Comparison of ENCODE assay signal across 9 cellular contexts in genomic region chr1:44950434-44950833, GRCh38.
"Had no signal": no experiment of that assay in that cellular context is flagged by ENCODE, and none has a peak within 500 bp of the region (broad histone marks: within the 10 kb centered on the region; RNA-seq: fewer than 3 reads in every experiment).

No MANE protein-coding gene starts in this region.

- H3K36me3 ChIP-seq: HAP-1 had no signal

- FAIRE-seq: HTR-8/SVneo had no signal

- H3K27me3 Mint-ChIP-seq: IgD-negative memory B cell had no signal

- DNase-seq: GM23248, GOT3, H7, HFFc6, KBM-7 had no signal

- H3K4me3 Mint-ChIP-seq: HFFc6, IgD-negative memory B cell had no signal

- H3K4me3 ChIP-seq: GM23248, HAP-1 had no signal

- H3K9me3 ChIP-seq: HAP-1 had no signal

- H3K9me3 Mint-ChIP-seq: HFFc6, IgD-negative memory B cell had no signal

- H3K27ac ChIP-seq: GM23248 had no signal

- H3K27ac Mint-ChIP-seq: HFFc6 had no signal

- ATAC-seq: HCT116 had no signal
